Comparison of ENCODE assay signal across 8 cellular contexts in genomic region chr19:17488593-17489391, GRCh38. TPM values are rescaled to one million over a fixed set of nuclear protein-coding genes. Genes with fewer than 3 reads are reported as not detected.
DNase-seq lines count a peak whose midpoint lies in the region; ATAC-seq and TF ChIP-seq lines count a peak whose summit lies in the region.

No MANE protein-coding gene starts in this region.

- TF ChIP-seq CTCF in adrenal gland (IDR thresholded peaks at IDR 0.05), result peak in 1 of 6 experiments; percentile 17

- no peaks in the 10 kb centered on the region for H3K9me3 ChIP-seq in adrenal gland (replicated peaks in 1 of 3)

- no peak overlapping the region for H3K4me3 ChIP-seq in adrenal gland

- peaks cover 0 to 6% of the 10 kb centered on the region in 2 donors for H3K36me3 ChIP-seq in adrenal gland (replicated peaks in 1 of 2)

- H3K4me1 ChIP-seq in adrenal gland (replicated peaks in 1 of 2), result peaks cover 0 to 13% of the 10 kb centered on the region in 2 donors

- peak overlapping the region in 2 of 5 donors; percentile 23 to 57 for H3K27ac ChIP-seq in adrenal gland

- H3K27me3 ChIP-seq in adrenal gland, result no peaks in the 10 kb centered on the region

- ATAC-seq in GM18873 (IDR thresholded peaks at IDR 0.05; ENCODE audit: low FRiP score, unreplicated experiment) (no peak), HG03196 (IDR thresholded peaks at IDR 0.05; ENCODE audit: unreplicated experiment) (no peak)

- intact Hi-C loops in adrenal gland (cut with DNase I), result no loop called here

- TF ChIP-seq POLR2A in adrenal gland (IDR thresholded peaks at IDR 0.05), result no peak

- 35 to 43% (median 42%) methylated on average over 14 to 31 of the region's 31 CpGs for WGBS in adrenal gland, 4 donors

- DNase-seq in SIG-M5 treated with dmso at 0.1 percent for 504 hours (lab: John Stamatoyannopoulos, UW; ENCODE audit: unreplicated experiment) (peak; percentile 62), SIG-M5 (lab: John Stamatoyannopoulos, UW) (no peak), T-helper 2 cell (peak; percentile 33 to 84 (median 57)), adrenal gland (peak; percentile 72 to 90 (median 74)), left kidney (ENCODE audit: low read depth, low spot score) (peak; percentile 96)
- DNase-seq in stimulated activated CD8-positive, alpha-beta memory T cell treated with anti-CD3 and anti-CD28 coated beads, Interleukin-15, amount 100 ng/mL, for 24 hours (ENCODE audit: low read depth), result peak; percentile 59

RNA-seq across cellular contexts. Expression of gene SLC27A1, which starts 18.5 kb away (rescaled TPM):
- total RNA-seq in adrenal gland, result 100 to 1,000 TPM in 1 of 8 donors, 10 to 100 TPM in 7; 22.1 to 107 (median 56.8) TPM
- 10 to 100 TPM in 2 of 3 donors, 1 to 10 TPM in 1; 6.8 to 78.8 (median 33.3) TPM for polyA plus RNA-seq in adrenal gland

RNA-seq across cellular contexts. Expression of gene PGLS, which starts 22.7 kb away (rescaled TPM):
- 100 to 1,000 TPM in 7 of 8 donors, 10 to 100 TPM in 1; 80.4 to 181 (median 129) TPM for total RNA-seq in adrenal gland
- polyA plus RNA-seq in adrenal gland, result 100 to 1,000 TPM in 2 of 3 donors, 10 to 100 TPM in 1; 36.1 to 200 (median 134) TPM

RNA-seq across cellular contexts. Expression of gene NXNL1, which starts 28.1 kb away (rescaled TPM):
- total RNA-seq in adrenal gland, result 1 to 10 TPM in 2 of 8 donors, under 1 TPM in 3, not detected in 3; 0.41 to 2.7 (median 0.92) TPM
- polyA plus RNA-seq in adrenal gland, result 1 to 10 TPM in 2 of 3 donors, not detected in 1; 2.6 to 4.8 TPM

RNA-seq across cellular contexts. Expression of gene TMEM221, which starts 40.3 kb away (rescaled TPM):
- 1 to 10 TPM in 7 of 8 donors, under 1 TPM in 1; 0.26 to 8.7 (median 5.7) TPM for total RNA-seq in adrenal gland
- 1 to 10 TPM in 2 of 3 donors, under 1 TPM in 1; 0.77 to 2.8 (median 1.9) TPM for polyA plus RNA-seq in adrenal gland
